ENCODE assay signal across 28 cellular contexts in the genomic region with DNA sequence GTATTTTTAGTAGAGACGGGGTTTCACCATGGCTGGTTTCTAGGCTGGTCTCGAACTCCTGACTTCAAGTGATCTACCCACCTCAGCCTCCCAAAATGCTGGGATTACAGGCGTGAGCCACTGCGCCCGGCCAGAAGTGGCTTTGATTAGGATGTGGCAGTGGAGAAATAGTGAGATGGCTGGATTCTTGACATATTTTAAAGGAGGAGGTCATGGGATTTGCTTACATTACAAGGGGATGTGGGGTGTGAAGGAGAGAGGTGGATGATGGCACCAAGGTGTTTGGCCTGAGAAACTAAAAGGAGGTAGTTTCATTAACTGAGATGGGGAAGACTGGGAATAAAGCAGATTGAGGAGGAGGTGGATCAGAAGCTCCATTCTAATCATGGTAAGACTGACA. TPM values are rescaled to one million over a fixed set of nuclear protein-coding genes. Genes with fewer than 3 reads are reported as not detected.
"Had no signal": no experiment of that assay in that cellular context is flagged by ENCODE, and none has a peak within 500 bp of the region (broad histone marks: within the 10 kb centered on the region; RNA-seq: fewer than 3 reads in every experiment).

No MANE protein-coding gene starts in this region.

- H3K36me3 Mint-ChIP-seq: activated naive CD4-positive, alpha-beta T cell treated with anti-CD3 and anti-CD28 coated beads, Interleukin-2, amount 10 ng/mL, durations not matched to agents 7 days and 5 days had no signal

- H3K36me3 ChIP-seq: left ventricle myocardium inferior, right lobe of liver, uterus had no signal

- H3K4me3 Mint-ChIP-seq: activated B cell treated with CpG ODN at 0.5 μM for 24 hours; activated naive CD4-positive, alpha-beta T cell treated with anti-CD3 and anti-CD28 coated beads, Interleukin-2, amount 10 ng/mL, durations not matched to agents 7 days and 5 days; activated naive CD8-positive, alpha-beta T cell treated with anti-CD3 and anti-CD28 coated beads, Interleukin-2, amount 10 ng/mL, durations not matched to agents 7 days and 5 days; activated T-cell treated with anti-CD3 and anti-CD28 coated beads, Interleukin-2, amount 50 U/mL, for 24 hours; dendritic cell treated with granulocyte-macrophage colony-stimulating factor and Interleukin-4, amounts not matched to agents 40 ng/mL and 50 ng/mL, for 4 days; endodermal cell; immature natural killer cell; nephron; T-helper 2 cell treated with Interferon-gamma antibody and Interleukin-4, amounts not matched to agents 5 μg/mL and 100 μg/mL, for 36 hours; type B pancreatic cell had no signal

- H3K27ac ChIP-seq: left ventricle myocardium inferior, right lobe of liver, uterus had no signal

- ATAC-seq: esophagus mucosa; right lobe of liver; stimulated activated naive CD8-positive, alpha-beta T cell treated with anti-CD3 and anti-CD28 coated beads, Interleukin-15, Interleukin-2, amounts not matched to agents 100 U/mL and 50 U/mL, for 24 hours had no signal

- H3K4me1 ChIP-seq: left ventricle myocardium inferior, right lobe of liver, uterus had no signal

- H3K9me3 ChIP-seq: uterus had no signal

- H3K4me1 Mint-ChIP-seq: activated B cell treated with CpG ODN at 0.5 μM for 24 hours; activated naive CD4-positive, alpha-beta T cell treated with anti-CD3 and anti-CD28 coated beads, Interleukin-2, amount 10 ng/mL, durations not matched to agents 7 days and 5 days; activated naive CD8-positive, alpha-beta T cell treated with anti-CD3 and anti-CD28 coated beads, Interleukin-2, amount 10 ng/mL, durations not matched to agents 7 days and 5 days; endodermal cell; immature natural killer cell had no signal

- DNase-seq: activated B cell treated with CpG ODN at 0.5 μM for 24 hours; activated CD4-positive, alpha-beta T cell treated with anti-CD3 and anti-CD28 coated beads, Interleukin-2, amount 50 U/mL, for 4 hours; activated gamma-delta T cell; activated naive CD4-positive, alpha-beta T cell treated with anti-CD3 and anti-CD28 coated beads, Interleukin-2, amount 10 ng/mL, durations not matched to agents 7 days and 5 days; activated naive CD8-positive, alpha-beta T cell treated with anti-CD3 and anti-CD28 coated beads, Interleukin-2, amount 10 ng/mL, durations not matched to agents 7 days and 5 days; activated T-cell treated with anti-CD3 and anti-CD28 coated beads, Interleukin-2, amount 50 U/mL, for 24 hours; central memory CD4-positive, alpha-beta T cell; foreskin fibroblast; immature natural killer cell; left ventricle myocardium inferior; stimulated activated CD4-positive, alpha-beta T cell treated with anti-CD3 and anti-CD28 coated beads, Interleukin-2, amount 100 ng/mL, for 48 hours; stimulated activated naive CD8-positive, alpha-beta T cell treated with anti-CD3 and anti-CD28 coated beads, Interleukin-15, Interleukin-2, amounts not matched to agents 100 U/mL and 50 U/mL, for 24 hours; T-helper 1 cell; uterus had no signal

- H3K27ac Mint-ChIP-seq: activated B cell treated with CpG ODN at 0.5 μM for 24 hours; activated naive CD4-positive, alpha-beta T cell treated with anti-CD3 and anti-CD28 coated beads, Interleukin-2, amount 10 ng/mL, durations not matched to agents 7 days and 5 days; activated naive CD8-positive, alpha-beta T cell treated with anti-CD3 and anti-CD28 coated beads, Interleukin-2, amount 10 ng/mL, durations not matched to agents 7 days and 5 days; activated T-cell treated with anti-CD3 and anti-CD28 coated beads, Interleukin-2, amount 50 U/mL, for 24 hours; dendritic cell treated with granulocyte-macrophage colony-stimulating factor and Interleukin-4, amounts not matched to agents 40 ng/mL and 50 ng/mL, for 4 days; endodermal cell; immature natural killer cell; nephron; T-helper 2 cell treated with Interferon-gamma antibody and Interleukin-4, amounts not matched to agents 5 μg/mL and 100 μg/mL, for 36 hours; type B pancreatic cell had no signal

- H3K4me3 ChIP-seq: left ventricle myocardium inferior, lung, right lobe of liver, uterus had no signal

- H3K27me3 ChIP-seq: right lobe of liver, uterus had no signal

RNA-seq across cellular contexts. Expression of gene LTF, which starts 15.0 kb away (rescaled TPM):
- total RNA-seq: activated B cell treated with CpG ODN at 0.5 μM for 24 hours; activated naive CD8-positive, alpha-beta T cell treated with anti-CD3 and anti-CD28 coated beads, Interleukin-2, amount 10 ng/mL, durations not matched to agents 7 days and 5 days; astrocyte; kidney epithelial cell; osteocyte had no signal

RNA-seq across cellular contexts. Expression of gene RTP3, which starts 18.1 kb away (rescaled TPM):
- total RNA-seq: activated B cell treated with CpG ODN at 0.5 μM for 24 hours; activated naive CD8-positive, alpha-beta T cell treated with anti-CD3 and anti-CD28 coated beads, Interleukin-2, amount 10 ng/mL, durations not matched to agents 7 days and 5 days; astrocyte; endodermal cell; esophagus mucosa; kidney epithelial cell; left ventricle myocardium inferior; lung; mucosa of gallbladder; osteocyte; posterior vena cava; renal cortical epithelial cell; uterus had no signal
